In genomic region chr7:27145884-27146401, GRCh38 we compare ENCODE assay signal across 1 cellular context.
TF ChIP-seq lines count a peak whose summit lies in the region.

No MANE protein-coding gene starts in this region.

TF ChIP-seq in GM23338, 12 proteins besides CTCF, POLR2A, EP300 and RAD21:
- TF ChIP-seq EZH2 (IDR thresholded peaks at IDR 0.05; ENCODE audit: low read depth, unreplicated experiment), result peak; percentile 94
- no peak for TF ChIP-seq POLR2AphosphoS5 (IDR thresholded peaks at IDR 0.05; ENCODE audit: low read depth)
